ENCODE assay signal across 19 cellular contexts in genomic region chr6:166809721-166810120, GRCh38.
A peak's percentile ranks its signal among the peaks of the same experiment; 100 is the strongest.
DNase-seq lines count a peak whose midpoint lies in the region; ATAC-seq lines count a peak whose summit lies in the region.
"Had no signal": no experiment of that assay in that cellular context is flagged by ENCODE, and none has a peak within 500 bp of the region (broad histone marks: within the 10 kb centered on the region; RNA-seq: fewer than 3 reads in every experiment).

No MANE protein-coding gene starts in this region.

- no peaks in the 10 kb centered on the region for H3K79me1 ChIP-seq in neuronal stem cell (ENCODE audit: low read depth, low read length)

- no peaks in the 10 kb centered on the region for H3K27me3 ChIP-seq in neuronal stem cell (ENCODE audit: control insufficient read depth in 3 of 3, insufficient read depth in 3 of 3, low read depth in 1 of 3, low read length in 3 of 3)

- H2BK5ac ChIP-seq in neuronal stem cell (ENCODE audit: low read length), result no peak overlapping the region

- DNase-seq in RKO (ENCODE audit: low spot score) (peak; percentile 14), amniotic epithelial cell (ENCODE audit: low read depth) (peak; percentile 9), neuronal stem cell (ENCODE audit: low spot score) (no peak), left ventricle myocardium superior (no peak)
- DNase-seq: AML-193; Caco-2; CD4-positive, alpha-beta T cell; DMS153; DMS79; GDM1; IMR-90 had no signal

- H4K8ac ChIP-seq in neuronal stem cell (ENCODE audit: low read depth, low read length), result no peak overlapping the region

- peak overlapping the region; percentile 26 for H3K9ac ChIP-seq in neuronal stem cell (ENCODE audit: low read depth, low read length, poor library complexity)

- H3K27ac ChIP-seq in neuronal stem cell (replicated peaks; ENCODE audit: low read length), result no peak overlapping the region
- H3K27ac ChIP-seq: C4-2B, HL-60 had no signal

- no peak overlapping the region for H3K23ac ChIP-seq in neuronal stem cell (ENCODE audit: low read depth, low read length, poor library complexity)

- H3K4me2 ChIP-seq in neuronal stem cell (ENCODE audit: insufficient read depth, low read length, poor library complexity, severe bottlenecking), result no peak overlapping the region

- ATAC-seq in esophagus mucosa (peak; percentile 59), GM19463 (IDR thresholded peaks at IDR 0.05; ENCODE audit: unreplicated experiment) (no peak), HG03432 (IDR thresholded peaks at IDR 0.05; ENCODE audit: unreplicated experiment) (no peak), HG02642 (IDR thresholded peaks at IDR 0.05; ENCODE audit: poor library complexity, unreplicated experiment) (no peak), left ventricle myocardium superior (no peak)
- ATAC-seq: K562 had no signal

- no peak overlapping the region for H2AK5ac ChIP-seq in neuronal stem cell (ENCODE audit: low read depth, low read length)

- H3K4me1 ChIP-seq in neuronal stem cell (ENCODE audit: control insufficient read depth in 2 of 2, insufficient read depth in 1 of 2, low read depth in 1 of 2, low read length in 2 of 2), result no peaks in the 10 kb centered on the region
- H3K4me1 ChIP-seq: Caco-2, HAP-1 had no signal

- H3K4ac ChIP-seq in neuronal stem cell (ENCODE audit: low read length), result no peak overlapping the region

- intact Hi-C loops in left ventricle myocardium superior (cut with micrococcal nuclease), result no loop called here

- no peak overlapping the region for H2BK15ac ChIP-seq in neuronal stem cell (ENCODE audit: low read length)

- no peak overlapping the region for H3K18ac ChIP-seq in neuronal stem cell (ENCODE audit: low read length)

- H3K14ac ChIP-seq in neuronal stem cell (ENCODE audit: low read length), result no peak overlapping the region

- H4K91ac ChIP-seq in neuronal stem cell (ENCODE audit: low read depth, low read length, poor library complexity), result no peak overlapping the region

- H3K4me3 ChIP-seq in neuronal stem cell (ENCODE audit: low read length in 2 of 2), result peak overlapping the region in 1 of 2 donors; percentile 18
- H3K4me3 ChIP-seq: HAP-1, K562 had no signal

- H2AFZ ChIP-seq in neuronal stem cell (ENCODE audit: low read length), result no peak overlapping the region

- H3K9me3 ChIP-seq in neuronal stem cell (replicated peaks in 1 of 2; ENCODE audit: control insufficient read depth in 2 of 2, insufficient read depth in 1 of 2, low read depth in 1 of 2, low read length in 2 of 2), result peaks cover 4 to 18% of the 10 kb centered on the region in 2 donors

- WGBS in neuronal stem cell (ENCODE audit: extremely low coverage in 2 of 2, insufficient read length in 2 of 2, insufficient replicate concordance in 1 of 2), 2 donors, result no CpG with 5 or more reads among the region's 8 CpGs

- H3K36me3 ChIP-seq in neuronal stem cell (replicated peaks in 1 of 2; ENCODE audit: control insufficient read depth in 2 of 2, insufficient read depth in 2 of 2, low read length in 2 of 2), result no peaks in the 10 kb centered on the region
- H3K36me3 ChIP-seq: HAP-1 had no signal

- H2BK12ac ChIP-seq in neuronal stem cell (ENCODE audit: low read length), result no peak overlapping the region

- H2BK120ac ChIP-seq in neuronal stem cell (ENCODE audit: low read depth, low read length), result no peak overlapping the region

Comparison
In these comparisons a context has a peak if more than half of its experiments do, and no peak if none do; other contexts are left out.
1. DNase-seq: peak in RKO (single experiment) and amniotic epithelial cell (single experiment); none in neuronal stem cell (single experiment) and left ventricle myocardium superior (single experiment).